9 cellular contexts compared by ENCODE assay signal in genomic region chr10:92692697-92693533, GRCh38. TPM values are rescaled to one million over a fixed set of nuclear protein-coding genes. Genes with fewer than 3 reads are reported as not detected.
DNase-seq lines count a peak whose midpoint lies in the region; ATAC-seq and TF ChIP-seq lines count a peak whose summit lies in the region.
"Had no signal": no experiment of that assay in that cellular context is flagged by ENCODE, and none has a peak within 500 bp of the region (broad histone marks: within the 10 kb centered on the region; RNA-seq: fewer than 3 reads in every experiment).

No MANE protein-coding gene starts in this region.

- peaks cover 33% of the 10 kb centered on the region for H3K4me1 ChIP-seq in BLaER1
- H3K4me1 ChIP-seq in HUES6 (ENCODE audit: control insufficient read depth, insufficient read depth, low read length) = peaks cover 28% of the 10 kb centered on the region
- H3K4me1 ChIP-seq in body of pancreas = peaks cover 50% of the 10 kb centered on the region
- H3K4me1 ChIP-seq in muscle layer of colon (ENCODE audit: insufficient read depth, low read length) = peaks cover 5% of the 10 kb centered on the region

- 26% methylated on average over 7 of the region's 7 CpGs for WGBS in body of pancreas, 2 donors

- H3K9me3 ChIP-seq in BLaER1 = no peaks in the 10 kb centered on the region
- H3K9me3 ChIP-seq in HUES6 (ENCODE audit: control insufficient read depth, insufficient read depth, low read depth, low read length) = no peaks in the 10 kb centered on the region
- H3K9me3 ChIP-seq in body of pancreas = no peaks in the 10 kb centered on the region
- no peaks in the 10 kb centered on the region for H3K9me3 ChIP-seq in muscle layer of colon (ENCODE audit: low read length)

- H3K9ac ChIP-seq in BLaER1 = no peak overlapping the region
- no peak overlapping the region for H3K9ac ChIP-seq in HUES6 (ENCODE audit: low read length)
- no peak overlapping the region for H3K9ac ChIP-seq in muscle layer of colon (ENCODE audit: low read length)

- ATAC-seq in body of pancreas (no peak), HG03571 (IDR thresholded peaks at IDR 0.05; ENCODE audit: unreplicated experiment) (no peak)

- TF ChIP-seq CTCF in body of pancreas (IDR thresholded peaks at IDR 0.05) = no peak

- H3K36me3 ChIP-seq in BLaER1 (peaks cover 22% of the 10 kb centered on the region), HUES6 (ENCODE audit: control insufficient read depth, insufficient read depth, low read length) (no peaks in the 10 kb centered on the region), body of pancreas (replicated peaks in 1 of 2; ENCODE audit: insufficient read depth in 1 of 2, low read depth in 2 of 2) (no peaks in the 10 kb centered on the region), muscle layer of colon (ENCODE audit: insufficient read depth, low read length) (peaks cover 3% of the 10 kb centered on the region)

- DNase-seq in body of pancreas (no peak), NOMO-1 treated with DMSO at 0.1 percent for 48 hours (lab: John Stamatoyannopoulos, UW; ENCODE audit: unreplicated experiment) (no peak), H4 (ENCODE audit: low spot score) (no peak), NCI-H2171 (lab: John Stamatoyannopoulos, UW) (no peak)
- DNase-seq: GOT3 had no signal

- intact Hi-C loops in body of pancreas (cut with DNase I) = no loop called here

- H3K4me3 ChIP-seq in BLaER1 (peak overlapping the region; percentile 84), HUES6 (ENCODE audit: low read depth, low read length) (peak overlapping the region; percentile 50), body of pancreas (peak overlapping the region in 1 of 2 donors; percentile 10), muscle layer of colon (ENCODE audit: low read depth in 1 of 2, low read length in 2 of 2) (peak overlapping the region; percentile 10 to 41)

- H3K27me3 ChIP-seq in BLaER1 = peaks cover 50% of the 10 kb centered on the region
- peaks cover 99% of the 10 kb centered on the region for H3K27me3 ChIP-seq in HUES6 (ENCODE audit: control insufficient read depth, insufficient read depth, low read length)
- H3K27me3 ChIP-seq in body of pancreas = no peaks in the 10 kb centered on the region
- H3K27me3 ChIP-seq in muscle layer of colon (ENCODE audit: control insufficient read depth in 1 of 2, insufficient read depth in 2 of 2, low read length in 2 of 2) = peaks cover 0 to 28% of the 10 kb centered on the region in 2 donors

- no peak overlapping the region for H3K27ac ChIP-seq in BLaER1
- H3K27ac ChIP-seq in HUES6 (ENCODE audit: low read depth, low read length) = no peak overlapping the region
- H3K27ac ChIP-seq in body of pancreas = peak overlapping the region in 3 of 4 donors; percentile 87 to 92 (median 90)
- no peak overlapping the region for H3K27ac ChIP-seq in muscle layer of colon (ENCODE audit: low read depth, low read length)

- H3K4me2 ChIP-seq in BLaER1 = peak overlapping the region; percentile 91

- peaks cover 7% of the 10 kb centered on the region; the same call in 1 of the 2 replicates for H4K20me1 ChIP-seq in BLaER1

- no peak for TF ChIP-seq POLR2A in body of pancreas (IDR thresholded peaks at IDR 0.05)

RNA-seq across cellular contexts. Expression of gene HHEX, which starts 3.2 kb away (rescaled TPM):
- total RNA-seq in body of pancreas = 10 to 100 TPM; 33.5 to 37.9 TPM
- not detected in 2 replicates for total RNA-seq in H4 (2014; rRNA removed; shearing (Covaris generic))

Comparison
In these comparisons a context has a peak if more than half of its experiments do, and no peak if none do; other contexts are left out.
1. H3K27ac ChIP-seq: peak in body of pancreas (3 of 4); none in BLaER1 (single experiment), HUES6 (single experiment) and muscle layer of colon (single experiment).
2. RNA of gene HHEX, which starts 3.2 kb away (total RNA-seq): 33.5 to 37.9 TPM in body of pancreas; not detected in H4; every median in the first group is over 10 times any median in the second.